In genomic region chr15:63487076-63487757, GRCh38 we compare ENCODE assay signal across 8 cellular contexts. TPM values are rescaled to one million over a fixed set of nuclear protein-coding genes. Genes with fewer than 3 reads are reported as not detected.
DNase-seq lines count a peak whose midpoint lies in the region; ATAC-seq and TF ChIP-seq lines count a peak whose summit lies in the region.

No MANE protein-coding gene starts in this region.

- peak overlapping the region in 1 of 2 donors; percentile 45 for H3K27ac Mint-ChIP-seq in natural killer cell treated with Interleukin-12 subunit alpha and Interleukin-12 subunit beta and Interleukin-15 and Interleukin-18, amount 100 ng/mL, for 72 hours

- H3K9me3 ChIP-seq in PC-9 (ENCODE audit: insufficient read depth, low read depth): no peaks in the 10 kb centered on the region

- H3K27me3 ChIP-seq in PC-9 (ENCODE audit: insufficient read depth, low read depth): no peaks in the 10 kb centered on the region

- H3K79me2 ChIP-seq in PC-9 (ENCODE audit: low read depth): no peaks in the 10 kb centered on the region

- H3K4me3 ChIP-seq in PC-9 (no peak overlapping the region), epithelial cell of proximal tubule (ENCODE audit: low read depth, low read length) (no peak overlapping the region)

- intact Hi-C loops in PC-9 (cut with micrococcal nuclease; ENCODE audit: unreplicated experiment): no loop called here

- no TSS peak for BruUV-seq in PC-9 (replicated peaks; lab: Mats Ljungman, UMichigan)

- H3K4me2 ChIP-seq in PC-9: 0 out of 2 replicates have a peak overlapping the region, but pooled peaks have one; percentile 16

- peak; percentile 79 for TF ChIP-seq CTCF in PC-9 (conservative IDR thresholded peaks at IDR 0.05)
- TF ChIP-seq CTCF in epithelial cell of proximal tubule (conservative IDR thresholded peaks at IDR 0.05; ENCODE audit: low read depth, low read length): peak; percentile 97

- H3K4me1 Mint-ChIP-seq in natural killer cell treated with Interleukin-12 subunit alpha and Interleukin-12 subunit beta and Interleukin-15 and Interleukin-18, amount 100 ng/mL, for 72 hours (ENCODE audit: low read depth in 2 of 2): peaks cover 32 to 35% of the 10 kb centered on the region in 2 donors

- no peak overlapping the region for H3K27ac ChIP-seq in PC-9

- no peaks in the 10 kb centered on the region for H3K9me3 Mint-ChIP-seq in natural killer cell treated with Interleukin-12 subunit alpha and Interleukin-12 subunit beta and Interleukin-15 and Interleukin-18, amount 100 ng/mL, for 72 hours

- H3K27me3 Mint-ChIP-seq in natural killer cell treated with Interleukin-12 subunit alpha and Interleukin-12 subunit beta and Interleukin-15 and Interleukin-18, amount 100 ng/mL, for 72 hours: no peaks in the 10 kb centered on the region

- H3K36me3 ChIP-seq in PC-9 (ENCODE audit: low read depth): no peaks in the 10 kb centered on the region

- DNase-seq in SIG-M5 treated with dmso at 0.1 percent for 504 hours (lab: John Stamatoyannopoulos, UW; ENCODE audit: unreplicated experiment) (peak; percentile 75), SIG-M5 (lab: John Stamatoyannopoulos, UW) (no peak), PC-9 (peak; percentile 43 to 74), epithelial cell of proximal tubule (ENCODE audit: low read depth) (no peak)
- peak; percentile 92 for DNase-seq in activated T-cell treated with anti-CD3 and anti-CD28 coated beads, Interleukin-2, amount 50 U/mL, for 1 hour
- peak; percentile 92 for DNase-seq in natural killer cell treated with Interleukin-12 subunit alpha and Interleukin-12 subunit beta and Interleukin-15 and Interleukin-18, amount 100 ng/mL, for 72 hours (ENCODE audit: low spot score)
- DNase-seq in stimulated activated naive CD8-positive, alpha-beta T cell treated with anti-CD3 and anti-CD28 coated beads, Interleukin-15, Interleukin-2, amounts not matched to agents 100 U/mL and 50 U/mL, for 24 hours: peak; percentile 96

- POLR2A ChIA-PET in PC-9 (lab: Charles Lee; ENCODE audit: unreplicated experiment): no interaction called here

- H3K4me1 ChIP-seq in PC-9 (replicated peaks; ENCODE audit: insufficient read depth): peaks cover 22% of the 10 kb centered on the region

- no peaks in the 10 kb centered on the region for H3F3A ChIP-seq in PC-9 (ENCODE audit: insufficient read depth, low read depth)

- peak; percentile 46 for ATAC-seq in HG03280 (IDR thresholded peaks at IDR 0.05; ENCODE audit: unreplicated experiment)
- peak; percentile 89 to 90 for ATAC-seq in natural killer cell treated with Interleukin-12 subunit alpha and Interleukin-12 subunit beta and Interleukin-15 and Interleukin-18, amount 100 ng/mL, for 72 hours
- peak; percentile 90 for ATAC-seq in stimulated activated naive CD8-positive, alpha-beta T cell treated with anti-CD3 and anti-CD28 coated beads, Interleukin-15, Interleukin-2, amounts not matched to agents 100 U/mL and 50 U/mL, for 24 hours

- no peak overlapping the region for H2AFZ ChIP-seq in PC-9

- H3K4me3 Mint-ChIP-seq in natural killer cell treated with Interleukin-12 subunit alpha and Interleukin-12 subunit beta and Interleukin-15 and Interleukin-18, amount 100 ng/mL, for 72 hours: peak overlapping the region; percentile 75

- no peaks in the 10 kb centered on the region for H3K9me2 ChIP-seq in PC-9 (ENCODE audit: insufficient read depth)

- no peaks in the 10 kb centered on the region for H4K20me1 ChIP-seq in PC-9 (ENCODE audit: insufficient read depth)

- CTCF ChIA-PET in PC-9 (lab: Charles Lee): interaction anchor here (0.5 to 1.5 kb wide), 5 partner anchors 10 to 140 kb away, joined by 3 to 8 read pairs (median 4); no protein-coding TSS in a partner anchor

- H3K36me3 Mint-ChIP-seq in natural killer cell treated with Interleukin-12 subunit alpha and Interleukin-12 subunit beta and Interleukin-15 and Interleukin-18, amount 100 ng/mL, for 72 hours: no peaks in the 10 kb centered on the region

RNA-seq across cellular contexts. Expression of gene USP3, which starts 17.2 kb away (rescaled TPM):
- total RNA-seq in PC-9 (2021) (57.5 and 59.7 TPM in 2 replicates), epithelial cell of proximal tubule (31.4 and 34.2 TPM in 2 replicates)
- 10 to 100 TPM; 70.0 to 75.3 TPM for total RNA-seq in natural killer cell treated with Interleukin-12 subunit alpha and Interleukin-12 subunit beta and Interleukin-15 and Interleukin-18, amount 100 ng/mL, for 72 hours

Comparison
In these comparisons a context has a peak if more than half of its experiments do, and no peak if none do; other contexts are left out.
1. DNase-seq: peak in SIG-M5 treated with dmso at 0.1 percent for 504 hours (single experiment), PC-9 (2 of 2), activated T-cell treated with anti-CD3 and anti-CD28 coated beads, Interleukin-2, amount 50 U/mL, for 1 hour (single experiment), natural killer cell treated with Interleukin-12 subunit alpha and Interleukin-12 subunit beta and Interleukin-15 and Interleukin-18, amount 100 ng/mL, for 72 hours (single experiment) and stimulated activated naive CD8-positive, alpha-beta T cell treated with anti-CD3 and anti-CD28 coated beads, Interleukin-15, Interleukin-2, amounts not matched to agents 100 U/mL and 50 U/mL, for 24 hours (single experiment); none in SIG-M5 (single experiment) and epithelial cell of proximal tubule (single experiment).
2. Peak in every context shown above with its lines, with median percentiles within 50 percentile points of each other: ATAC-seq.